In genomic region chr11:68997995-68998348, GRCh38 we compare ENCODE assay signal across 30 cellular contexts. TPM values are rescaled to one million over a fixed set of nuclear protein-coding genes. Genes with fewer than 3 reads are reported as not detected.
DNase-seq lines count a peak whose midpoint lies in the region; ATAC-seq and TF ChIP-seq lines count a peak whose summit lies in the region.
"Had no signal": no experiment of that assay in that cellular context is flagged by ENCODE, and none has a peak within 500 bp of the region (broad histone marks: within the 10 kb centered on the region; RNA-seq: fewer than 3 reads in every experiment).

No MANE protein-coding gene starts in this region.

- H3K4me1 Mint-ChIP-seq in natural killer cell: peaks cover 20 to 29% of the 10 kb centered on the region in 2 donors
- H3K4me1 Mint-ChIP-seq in immature natural killer cell: peaks cover 20 to 28% of the 10 kb centered on the region in 2 donors
- H3K4me1 Mint-ChIP-seq: CD8-positive, alpha-beta memory T cell; T-helper 17 cell had no signal

- H3K27ac Mint-ChIP-seq in natural killer cell (peak overlapping the region in 1 of 2 donors; percentile 89), immature natural killer cell (peak overlapping the region in 3 of 6 donors; percentile 47 to 85 (median 85))
- H3K27ac Mint-ChIP-seq: activated CD8-positive, alpha-beta memory T cell treated with anti-CD3 and anti-CD28 coated beads, Interleukin-2, amount 10 ng/mL, durations not matched to agents 7 days and 5 days; CD8-positive, alpha-beta memory T cell; dendritic cell treated with granulocyte-macrophage colony-stimulating factor and Interleukin-4, amounts not matched to agents 40 ng/mL and 50 ng/mL, for 4 days; T-helper 17 cell had no signal

- TF ChIP-seq CTCF in coronary artery (IDR thresholded peaks at IDR 0.05): no peak
- TF ChIP-seq CTCF in natural killer cell (IDR thresholded peaks at IDR 0.05): no peak
- no peak for TF ChIP-seq CTCF in stomach (IDR thresholded peaks at IDR 0.05)

- DNase-seq in coronary artery (ENCODE audit: low spot score) (peak; percentile 50), natural killer cell (no peak), stomach (no peak), immature natural killer cell (no peak), kidney tubule cell (ENCODE audit: low spot score) (no peak)
- DNase-seq in activated CD8-positive, alpha-beta memory T cell treated with anti-CD3 and anti-CD28 coated beads for 24 hours: no peak
- DNase-seq: activated CD4-positive, CD25-positive, alpha-beta regulatory T cell; activated CD8-positive, alpha-beta memory T cell treated with anti-CD3 and anti-CD28 coated beads, Interleukin-2, amount 10 ng/mL, durations not matched to agents 7 days and 5 days; activated gamma-delta T cell; activated T-cell treated with anti-CD3 and anti-CD28 coated beads, Interleukin-2, amount 50 U/mL, for 4 hours; AML-193; CD8-positive, alpha-beta memory T cell; central memory CD4-positive, alpha-beta T cell; gastrocnemius medialis; Kasumi-1; right cardiac atrium; stimulated activated CD4-positive, alpha-beta T cell treated with anti-CD3 and anti-CD28 coated beads, Interleukin-4, amount 100 ng/mL, for 1 hour; T-helper 17 cell had no signal

- H3K36me3 Mint-ChIP-seq in natural killer cell (no peaks in the 10 kb centered on the region), immature natural killer cell (no peaks in the 10 kb centered on the region)
- H3K36me3 Mint-ChIP-seq: activated CD8-positive, alpha-beta memory T cell treated with anti-CD3 and anti-CD28 coated beads, Interleukin-2, amount 10 ng/mL, durations not matched to agents 7 days and 5 days; CD8-positive, alpha-beta memory T cell; neural progenitor cell had no signal

- peak overlapping the region; percentile 17 for H3K4me3 Mint-ChIP-seq in natural killer cell
- peak overlapping the region in 2 of 5 donors; percentile 46 to 73 for H3K4me3 Mint-ChIP-seq in immature natural killer cell
- H3K4me3 Mint-ChIP-seq: activated CD8-positive, alpha-beta memory T cell treated with anti-CD3 and anti-CD28 coated beads, Interleukin-2, amount 10 ng/mL, durations not matched to agents 7 days and 5 days; activated T-cell treated with anti-CD3 and anti-CD28 coated beads, Interleukin-2, amount 50 U/mL, for 4 hours; CD8-positive, alpha-beta memory T cell; dendritic cell treated with granulocyte-macrophage colony-stimulating factor and Interleukin-4, amounts not matched to agents 40 ng/mL and 50 ng/mL, for 4 days; neural progenitor cell; T-helper 17 cell had no signal

- no peak for TF ChIP-seq EP300 in stomach (IDR thresholded peaks at IDR 0.05)

- peaks cover 0 to 5% (median 0%) of the 10 kb centered on the region in 11 experiments; a peak in 1 of 22 replicates for H4K20me1 ChIP-seq in BLaER1 treated with 17β-estradiol and CSF1 and Interleukin-3, amounts not matched to agents 10 nM and 100 nM

- H3K27ac ChIP-seq in BLaER1 treated with 17β-estradiol and CSF1 and Interleukin-3, amounts not matched to agents 10 nM and 100 nM: no peak overlapping the region
- H3K27ac ChIP-seq in coronary artery (peak overlapping the region in 1 of 2 donors; percentile 88), stomach (peak overlapping the region in 3 of 5 donors; percentile 72 to 94 (median 94))
- H3K27ac ChIP-seq: A549, neural progenitor cell had no signal

- intact Hi-C loops in natural killer cell (cut with micrococcal nuclease): loop anchor here (2.0 kb wide), 1 partner anchor 51 kb away; the partner anchor contains the start of gene TPCN2
- intact Hi-C loops in stomach (cut with DNase I; ENCODE audit: low total_unique reads): no loop called here

- no peaks in the 10 kb centered on the region for H3K27me3 ChIP-seq in BLaER1 treated with 17β-estradiol and CSF1 and Interleukin-3, amounts not matched to agents 10 nM and 100 nM
- peaks cover 0 to 14% (median 4%) of the 10 kb centered on the region in 3 donors for H3K27me3 ChIP-seq in stomach
- H3K27me3 ChIP-seq: neural progenitor cell had no signal

- no peak for TF ChIP-seq POLR2A in stomach (IDR thresholded peaks at IDR 0.05)

- no peak overlapping the region for H3K4me3 ChIP-seq in BLaER1 treated with 17β-estradiol and CSF1 and Interleukin-3, amounts not matched to agents 10 nM and 100 nM
- no peak overlapping the region for H3K4me3 ChIP-seq in coronary artery
- no peak overlapping the region for H3K4me3 ChIP-seq in stomach
- H3K4me3 ChIP-seq: A549, gastrocnemius medialis, neural progenitor cell had no signal

- no peaks in the 10 kb centered on the region for H3K36me3 ChIP-seq in BLaER1 treated with 17β-estradiol and CSF1 and Interleukin-3, amounts not matched to agents 10 nM and 100 nM
- H3K36me3 ChIP-seq in stomach: no peaks in the 10 kb centered on the region
- H3K36me3 ChIP-seq: gastrocnemius medialis, neural progenitor cell had no signal

- H3K9me3 Mint-ChIP-seq in natural killer cell (no peaks in the 10 kb centered on the region), immature natural killer cell (no peaks in the 10 kb centered on the region)
- H3K9me3 Mint-ChIP-seq: activated T-cell treated with anti-CD3 and anti-CD28 coated beads, Interleukin-2, amount 50 U/mL, for 4 hours; CD8-positive, alpha-beta memory T cell; dendritic cell treated with granulocyte-macrophage colony-stimulating factor and Interleukin-4, amounts not matched to agents 40 ng/mL and 50 ng/mL, for 4 days; neural progenitor cell had no signal

- H3K4me2 ChIP-seq in BLaER1 treated with 17β-estradiol and CSF1 and Interleukin-3, amounts not matched to agents 10 nM and 100 nM: peak overlapping the region in 8 of 11 experiments; percentile 13 to 44 (median 27); a peak in 9 of 22 replicates
- H3K4me2 ChIP-seq: A549, neural progenitor cell had no signal

- H3K4me1 ChIP-seq in BLaER1 treated with 17β-estradiol and CSF1 and Interleukin-3, amounts not matched to agents 10 nM and 100 nM: peaks cover 0 to 12% (median 8%) of the 10 kb centered on the region in 10 experiments; a peak in 12 of 20 replicates
- H3K4me1 ChIP-seq in stomach: peaks cover 0 to 58% (median 31%) of the 10 kb centered on the region in 4 donors
- H3K4me1 ChIP-seq: gastrocnemius medialis, neural progenitor cell had no signal

- no peak for ATAC-seq in natural killer cell
- ATAC-seq in HG02840 (IDR thresholded peaks at IDR 0.05; ENCODE audit: low FRiP score, unreplicated experiment): no peak
- ATAC-seq: A549; activated CD8-positive, alpha-beta memory T cell treated with anti-CD3 and anti-CD28 coated beads, Interleukin-2, amount 10 ng/mL, durations not matched to agents 7 days and 5 days; activated T-cell treated with anti-CD3 and anti-CD28 coated beads, Interleukin-2, amount 50 U/mL, for 4 hours; gastrocnemius medialis; left colon; right cardiac atrium; T-helper 17 cell had no signal

- H3K27me3 Mint-ChIP-seq in natural killer cell (ENCODE audit: low read depth in 2 of 2) (peaks cover 7 to 8% of the 10 kb centered on the region in 2 donors), immature natural killer cell (ENCODE audit: low read depth in 3 of 3) (peaks cover 6 to 12% (median 10%) of the 10 kb centered on the region in 3 donors)

- H3K9me3 ChIP-seq in BLaER1 treated with 17β-estradiol and CSF1 and Interleukin-3, amounts not matched to agents 10 nM and 100 nM (replicated peaks in 1 of 11): no peaks in the 10 kb centered on the region
- no peaks in the 10 kb centered on the region for H3K9me3 ChIP-seq in stomach
- H3K9me3 ChIP-seq: A549, gastrocnemius medialis had no signal

- H3K9ac ChIP-seq in BLaER1 treated with 17β-estradiol and CSF1 and Interleukin-3, amounts not matched to agents 10 nM and 100 nM: no peak overlapping the region
- H3K9ac ChIP-seq: neural progenitor cell had no signal

RNA-seq across cellular contexts. Expression of gene MRGPRF, which starts 15.1 kb away (rescaled TPM):
- total RNA-seq in natural killer cell (not detected), stomach (100 to 1,000 TPM in 1 of 5 donors, 10 to 100 TPM in 4; 16.2 to 123 (median 83.9) TPM)
- polyA plus RNA-seq in stomach (10 to 100 TPM in 1 of 3 donors, 1 to 10 TPM in 2; 6.7 to 23.4 (median 7.8) TPM), immature natural killer cell (not detected)
- total RNA-seq: activated CD8-positive, alpha-beta memory T cell treated with anti-CD3 and anti-CD28 coated beads, Interleukin-2, amount 10 ng/mL, durations not matched to agents 7 days and 5 days; CD8-positive, alpha-beta memory T cell; T-helper 17 cell had no signal
- polyA plus RNA-seq: CD8-positive, alpha-beta memory T cell had no signal

RNA-seq across cellular contexts. Expression of gene MRGPRD, which starts 17.2 kb away (rescaled TPM):
- total RNA-seq in natural killer cell (not detected), stomach (under 1 TPM in 1 of 5 donors, not detected in 4; 0.92 TPM)
- polyA plus RNA-seq in stomach (not detected), immature natural killer cell (not detected)
- total RNA-seq: activated CD8-positive, alpha-beta memory T cell treated with anti-CD3 and anti-CD28 coated beads, Interleukin-2, amount 10 ng/mL, durations not matched to agents 7 days and 5 days; activated T-cell treated with anti-CD3 and anti-CD28 coated beads, Interleukin-2, amount 50 U/mL, for 4 hours; CD8-positive, alpha-beta memory T cell; fibroblast of lung; gastrocnemius medialis; left colon; lung microvascular endothelial cell; mononuclear cell; right cardiac atrium; Right ventricle myocardium superior; subcutaneous adipose tissue; T-helper 17 cell; ureter had no signal
- polyA plus RNA-seq: A549; CD8-positive, alpha-beta memory T cell; fibroblast of lung; right cardiac atrium had no signal

RNA-seq across cellular contexts. Expression of gene TPCN2, which starts 50.8 kb away (rescaled TPM):
- total RNA-seq in natural killer cell (10 to 100 TPM; 14.9 to 18.3 (median 18.2) TPM), stomach (10 to 100 TPM in 4 of 5 donors, 1 to 10 TPM in 1; 6.4 to 66.1 (median 33.0) TPM)
- polyA plus RNA-seq in stomach (10 to 100 TPM; 16.4 to 29.8 (median 19.7) TPM), immature natural killer cell (1 to 10 TPM; 4.8 to 7.0 (median 5.0) TPM)

Comparison
In these comparisons a context has a peak if more than half of its experiments do, and no peak if none do; other contexts are left out.
1. H3K27ac ChIP-seq: peak in stomach (3 of 5); none in BLaER1 treated with 17β-estradiol and CSF1 and Interleukin-3, amounts not matched to agents 10 nM and 100 nM (0 of 11).
2. RNA of gene MRGPRF, which starts 15.1 kb away (total RNA-seq): 16.2 to 123 TPM in stomach; not detected in natural killer cell; every median in the first group is over 10 times any median in the second.